In genomic region chr11:21040615-21041014, GRCh38 we compare ENCODE assay signal across 25 cellular contexts.
"Had no signal": no experiment of that assay in that cellular context is flagged by ENCODE, and none has a peak within 500 bp of the region (broad histone marks: within the 10 kb centered on the region; RNA-seq: fewer than 3 reads in every experiment).

No MANE protein-coding gene starts in this region.

- H3K4me3 ChIP-seq: pancreas, prostate gland, right lobe of liver, sigmoid colon, stomach, thoracic aorta, thyroid gland, tibial nerve, upper lobe of left lung, vagina had no signal

- H3K27ac ChIP-seq: neutrophil, pancreas, prostate gland, right lobe of liver, sigmoid colon, stomach, thoracic aorta, thyroid gland, tibial nerve, upper lobe of left lung, vagina had no signal

- H3K27me3 ChIP-seq: neutrophil, pancreas, right lobe of liver, sigmoid colon, stomach, thyroid gland, tibial nerve, upper lobe of left lung, vagina had no signal

- DNase-seq: naive thymus-derived CD8-positive, alpha-beta T cell; nephron progenitor cell; nucleus accumbens; pancreas; right cardiac atrium; right lobe of liver; sigmoid colon; small intestine; stimulated activated CD4-positive, alpha-beta T cell treated with anti-CD3 and anti-CD28 coated beads, Interleukin-15, amount 100 ng/mL, for 24 hours; stimulated activated CD4-positive, alpha-beta T cell treated with anti-CD3 and anti-CD28 coated beads, Interleukin-2, amount 100 ng/mL, for 24 hours; stimulated activated CD4-positive, alpha-beta T cell treated with anti-CD3 and anti-CD28 coated beads, Interleukin-2, amount 100 ng/mL, for 48 hours; stimulated activated CD4-positive, alpha-beta T cell treated with anti-CD3 and anti-CD28 coated beads, Interleukin-4, amount 100 ng/mL, for 24 hours; stimulated activated naive B cell treated with anti-CD40 and anti-IgM and Interleukin-4, amounts not matched to agents 10 μg/mL and 1 μg/mL and 100 μg/mL, for 72 hours; stimulated activated naive CD4-positive, alpha-beta T cell treated with Interleukin-2 at 50 U/mL for 16 hours; stomach; thyroid gland; trophoblast cell; upper lobe of left lung had no signal

- H3K36me3 ChIP-seq: neutrophil, pancreas, prostate gland, right lobe of liver, sigmoid colon, stomach, thoracic aorta, thyroid gland, tibial nerve, upper lobe of left lung, vagina had no signal

- H3K9me3 ChIP-seq: neutrophil, pancreas, prostate gland, right lobe of liver, stomach, thoracic aorta, thyroid gland, tibial nerve, upper lobe of left lung, vagina had no signal

- ATAC-seq: naive thymus-derived CD8-positive, alpha-beta T cell; natural killer cell treated with Interleukin-12 subunit alpha and Interleukin-12 subunit beta and Interleukin-15 and Interleukin-18, amount 100 ng/mL, for 72 hours; pancreas; right cardiac atrium; right lobe of liver; stimulated activated effector memory CD8-positive, alpha-beta T cell treated with anti-CD3 and anti-CD28 coated beads, Interleukin-12 subunit alpha, Interleukin-12 subunit beta, amount 100 ng/mL, for 72 hours; stimulated activated naive B cell treated with anti-CD40 and anti-IgM and Interleukin-4, amounts not matched to agents 10 μg/mL and 1 μg/mL and 100 μg/mL, for 72 hours had no signal

- H3K4me1 ChIP-seq: pancreas, prostate gland, right lobe of liver, sigmoid colon, stomach, thyroid gland, tibial nerve, upper lobe of left lung, vagina had no signal
